11 cellular contexts compared by ENCODE assay signal in the genomic region with DNA sequence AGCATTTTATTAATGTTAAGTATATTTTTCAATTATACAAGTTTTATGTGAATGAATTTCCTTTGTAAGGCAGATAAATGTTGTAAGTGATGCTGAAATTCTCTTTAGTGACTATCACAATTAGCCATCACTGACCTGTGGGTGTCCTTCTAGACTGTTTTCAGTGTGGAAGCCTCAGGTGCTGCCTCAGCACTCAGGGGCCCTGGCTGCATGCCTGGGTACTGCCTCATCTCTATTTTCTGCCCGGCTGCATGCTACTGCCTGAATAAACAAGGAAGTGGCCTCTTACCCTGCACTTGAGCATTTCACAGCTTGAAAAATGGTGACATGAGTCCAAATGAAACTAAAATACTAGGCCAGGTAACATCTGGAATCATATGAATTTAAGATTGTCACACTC.
DNase-seq lines count a peak whose midpoint lies in the region; ATAC-seq and TF ChIP-seq lines count a peak whose summit lies in the region.
"Had no signal": no experiment of that assay in that cellular context is flagged by ENCODE, and none has a peak within 500 bp of the region (broad histone marks: within the 10 kb centered on the region; RNA-seq: fewer than 3 reads in every experiment).

No MANE protein-coding gene starts in this region.

- in situ Hi-C loops in Caki2 (cut with HindIII; ENCODE audit: low pct_unique_long_range_greater_than_20kb, low sequenced_read_pairs) = no loop called here

- POLR2A ChIA-PET in WTC11 (lab: Charles Lee) = no interaction called here

- no peak overlapping the region for H3K4me3 Mint-ChIP-seq in WTC11

- H3K4me1 ChIP-seq in right lobe of liver (no peaks in the 10 kb centered on the region), ascending aorta (no peaks in the 10 kb centered on the region)
- H3K4me1 ChIP-seq: foreskin keratinocyte had no signal

- H3K27me3 ChIP-seq in right lobe of liver = no peaks in the 10 kb centered on the region
- no peaks in the 10 kb centered on the region for H3K27me3 ChIP-seq in ascending aorta
- H3K27me3 ChIP-seq: foreskin keratinocyte had no signal

- no peaks in the 10 kb centered on the region; the same call in 1 of the 2 replicates for H3K27me3 Mint-ChIP-seq in WTC11 (ENCODE audit: low read depth)

- intact Hi-C loops in right lobe of liver (cut with DNase I) (no loop called here), ascending aorta (cut with DNase I) (no loop called here)

- H3K36me3 ChIP-seq in right lobe of liver (no peaks in the 10 kb centered on the region), ascending aorta (no peaks in the 10 kb centered on the region)

- DNase-seq in Caki2 (ENCODE audit: low read depth) (peak; percentile 19), NCI-H1694 (lab: John Stamatoyannopoulos, UW) (peak; percentile 8), WTC11 (ENCODE audit: low spot score) (peak; percentile 26), right lobe of liver (peak in 2 of 3 donors; percentile 44 to 81), SKM-1 treated with dmso at 0.1 percent for 144 hours (lab: John Stamatoyannopoulos, UW; ENCODE audit: unreplicated experiment) (no peak), ascending aorta (ENCODE audit: low spot score in 2 of 2) (no peak)
- DNase-seq: activated CD4-positive, alpha-beta T cell treated with anti-CD3 and anti-CD28 coated beads for 4 hours; GDM1 had no signal

- ATAC-seq in WTC11 (peak; percentile 85), right lobe of liver (peak; percentile 80 to 86 (median 82)), HG02870 (IDR thresholded peaks at IDR 0.05; ENCODE audit: unreplicated experiment) (no peak), GM21786 (IDR thresholded peaks at IDR 0.05; ENCODE audit: unreplicated experiment) (no peak)
- ATAC-seq: foreskin keratinocyte had no signal

- CTCF ChIA-PET in WTC11 (lab: Charles Lee) = no interaction called here

- H3K4me1 Mint-ChIP-seq in WTC11 = no peaks in the 10 kb centered on the region

- peaks cover 28% of the 10 kb centered on the region for H3K36me3 Mint-ChIP-seq in WTC11

- no peaks in the 10 kb centered on the region for H3K9me3 ChIP-seq in right lobe of liver
- H3K9me3 ChIP-seq in ascending aorta = no peaks in the 10 kb centered on the region

- no peak overlapping the region for H3K27ac Mint-ChIP-seq in WTC11

- H3K4me3 ChIP-seq in right lobe of liver = no peak overlapping the region
- no peak overlapping the region for H3K4me3 ChIP-seq in ascending aorta

- 0% methylated on average over 1 of the region's 1 CpG for WGBS in right lobe of liver (ENCODE audit: insufficient coverage, low coverage, low lambda C conversion rate, missing lambda C conversion rate)

- H3K27ac ChIP-seq in right lobe of liver (no peak overlapping the region), ascending aorta (no peak overlapping the region)
- H3K27ac ChIP-seq: foreskin keratinocyte had no signal

- TF ChIP-seq CTCF in WTC11 (IDR thresholded peaks at IDR 0.05) (no peak), right lobe of liver (IDR thresholded peaks at IDR 0.05) (peak in 3 of 4 donors; percentile 6 to 22 (median 11)), ascending aorta (IDR thresholded peaks at IDR 0.05) (no peak)

- no peak for TF ChIP-seq POLR2A in right lobe of liver (IDR thresholded peaks at IDR 0.05)

- H3K9me3 Mint-ChIP-seq in WTC11 = peaks cover 42% of the 10 kb centered on the region

TF ChIP-seq in WTC11, 78 proteins besides CTCF, POLR2A, EP300 and RAD21 (continues in another document):
- TF ChIP-seq HMGA2 (CRISPR knock-in tag; IDR thresholded peaks at IDR 0.05) (no peak), EMX1 (CRISPR knock-in tag; IDR thresholded peaks at IDR 0.05) (no peak), ATF6 (CRISPR knock-in tag; IDR thresholded peaks at IDR 0.05) (no peak), OVOL2 (CRISPR knock-in tag; IDR thresholded peaks at IDR 0.05; ENCODE audit: borderline replicate concordance) (no peak), ZNF423 (CRISPR knock-in tag; IDR thresholded peaks at IDR 0.05) (no peak), JUN (CRISPR knock-in tag; IDR thresholded peaks at IDR 0.05) (no peak), ZNF281 (CRISPR knock-in tag; IDR thresholded peaks at IDR 0.05) (no peak), PREB (CRISPR knock-in tag; IDR thresholded peaks at IDR 0.05; ENCODE audit: borderline replicate concordance) (no peak)
- TF ChIP-seq, protein P1, sequence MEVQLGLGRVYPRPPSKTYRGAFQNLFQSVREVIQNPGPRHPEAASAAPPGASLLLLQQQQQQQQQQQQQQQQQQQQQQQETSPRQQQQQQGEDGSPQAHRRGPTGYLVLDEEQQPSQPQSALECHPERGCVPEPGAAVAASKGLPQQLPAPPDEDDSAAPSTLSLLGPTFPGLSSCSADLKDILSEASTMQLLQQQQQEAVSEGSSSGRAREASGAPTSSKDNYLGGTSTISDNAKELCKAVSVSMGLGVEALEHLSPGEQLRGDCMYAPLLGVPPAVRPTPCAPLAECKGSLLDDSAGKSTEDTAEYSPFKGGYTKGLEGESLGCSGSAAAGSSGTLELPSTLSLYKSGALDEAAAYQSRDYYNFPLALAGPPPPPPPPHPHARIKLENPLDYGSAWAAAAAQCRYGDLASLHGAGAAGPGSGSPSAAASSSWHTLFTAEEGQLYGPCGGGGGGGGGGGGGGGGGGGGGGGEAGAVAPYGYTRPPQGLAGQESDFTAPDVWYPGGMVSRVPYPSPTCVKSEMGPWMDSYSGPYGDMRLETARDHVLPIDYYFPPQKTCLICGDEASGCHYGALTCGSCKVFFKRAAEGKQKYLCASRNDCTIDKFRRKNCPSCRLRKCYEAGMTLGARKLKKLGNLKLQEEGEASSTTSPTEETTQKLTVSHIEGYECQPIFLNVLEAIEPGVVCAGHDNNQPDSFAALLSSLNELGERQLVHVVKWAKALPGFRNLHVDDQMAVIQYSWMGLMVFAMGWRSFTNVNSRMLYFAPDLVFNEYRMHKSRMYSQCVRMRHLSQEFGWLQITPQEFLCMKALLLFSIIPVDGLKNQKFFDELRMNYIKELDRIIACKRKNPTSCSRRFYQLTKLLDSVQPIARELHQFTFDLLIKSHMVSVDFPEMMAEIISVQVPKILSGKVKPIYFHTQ (CRISPR knock-in tag; IDR thresholded peaks at IDR 0.05) = no peak

Comparison
In these comparisons a context has a peak if more than half of its experiments do, and no peak if none do; other contexts are left out.
1. DNase-seq: peak in Caki2 (single experiment), NCI-H1694 (single experiment), WTC11 (single experiment) and right lobe of liver (2 of 3); none in SKM-1 treated with dmso at 0.1 percent for 144 hours (single experiment) and ascending aorta (0 of 2).
2. ATAC-seq: peak in WTC11 (single experiment) and right lobe of liver (4 of 4); none in HG02870 (single experiment) and GM21786 (single experiment).
3. CTCF ChIP-seq: peak in right lobe of liver (3 of 4); none in WTC11 (single experiment) and ascending aorta (0 of 3).